In the genomic region with DNA sequence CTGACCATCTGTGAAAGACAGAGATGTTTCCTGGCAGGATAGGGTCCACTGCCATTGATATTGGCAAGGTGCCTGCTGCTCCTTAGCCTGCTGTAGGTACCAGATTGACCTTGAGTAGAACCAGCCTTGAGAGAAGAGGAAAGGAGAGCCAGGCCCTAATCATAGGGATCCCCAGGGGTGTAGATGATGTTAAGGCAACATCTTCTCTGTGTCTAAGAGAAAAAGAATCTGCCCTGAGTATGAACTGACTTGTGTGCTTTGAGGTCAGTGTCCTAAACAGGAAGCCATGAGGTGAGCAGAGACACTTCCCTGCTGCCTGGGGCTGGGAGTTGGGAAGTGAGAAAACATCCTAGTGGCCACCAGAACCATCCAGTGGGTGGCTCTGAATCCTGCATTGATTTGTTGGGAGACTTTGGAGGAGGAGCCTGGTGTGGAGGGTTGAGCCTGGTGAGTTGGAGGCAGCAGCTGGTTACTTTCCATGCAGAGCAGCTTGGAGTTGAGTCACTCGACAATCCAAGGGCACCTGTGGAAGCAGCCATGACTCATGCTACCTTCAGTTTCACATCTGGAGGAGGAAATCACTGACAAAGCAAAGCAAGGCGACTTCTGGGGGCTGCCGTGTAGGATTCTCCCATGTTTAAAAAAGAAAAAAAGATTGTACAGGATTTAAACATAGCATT, we compare ENCODE assay signal across 9 cellular contexts. TPM values are rescaled to one million over a fixed set of nuclear protein-coding genes. Genes with fewer than 3 reads are reported as not detected.
DNase-seq lines count a peak whose midpoint lies in the region; ATAC-seq, FAIRE-seq and TF ChIP-seq lines count a peak whose summit lies in the region.
"Had no signal": no experiment of that assay in that cellular context is flagged by ENCODE, and none has a peak within 500 bp of the region (broad histone marks: within the 10 kb centered on the region; RNA-seq: fewer than 3 reads in every experiment).

No MANE protein-coding gene starts in this region.

- no peaks in the 10 kb centered on the region for H3K27me3 ChIP-seq in adrenal gland

- TF ChIP-seq POLR2A in adrenal gland (IDR thresholded peaks at IDR 0.05) (peak in 1 of 2 donors; percentile 39), GM12892 (IDR thresholded peaks at IDR 0.05; ENCODE audit: low read depth, low read length) (no peak)

- intact Hi-C loops in adrenal gland (cut with DNase I) = no loop called here

- TF ChIP-seq CTCF in adrenal gland (IDR thresholded peaks at IDR 0.05) = peak in 5 of 6 experiments; percentile 16 to 42 (median 36)

- no peak for ATAC-seq in GM21390 (IDR thresholded peaks at IDR 0.05; ENCODE audit: unreplicated experiment)

- peak; percentile 94 for DNase-seq in DMS53 treated with DMSO at 0.1 percent for 48 hours (lab: John Stamatoyannopoulos, UW; ENCODE audit: unreplicated experiment)
- DNase-seq in NCI-H524 treated with DMSO at 0.1 percent for 48 hours (lab: John Stamatoyannopoulos, UW) = peak; percentile 39
- DNase-seq in adrenal gland = peak; percentile 83 to 95 (median 95)
- DNase-seq in iPS-NIHi7 (ENCODE audit: extremely low spot score) = peak; percentile 87
- peak; percentile 10 to 57 for DNase-seq in stimulated activated CD4-positive, alpha-beta T cell treated with anti-CD3 and anti-CD28 coated beads, Interleukin-4, amount 100 ng/mL, for 4 hours
- DNase-seq in GM12892 (ENCODE audit: insufficient read length) = no peak
- no peak for DNase-seq in NCI-H1417 (lab: John Stamatoyannopoulos, UW)

- FAIRE-seq in GM12892 (lab: Jason Lieb, UNC) = no peak

- no peaks in the 10 kb centered on the region for H3K36me3 ChIP-seq in adrenal gland (replicated peaks in 1 of 2)

- H3K4me3 ChIP-seq in adrenal gland = no peak overlapping the region

- peak overlapping the region in 3 of 5 donors; percentile 53 to 83 (median 78) for H3K27ac ChIP-seq in adrenal gland
- H3K27ac ChIP-seq: HL-60 had no signal

- peaks cover 6 to 10% of the 10 kb centered on the region in 2 donors for H3K4me1 ChIP-seq in adrenal gland (replicated peaks in 1 of 2)

- WGBS in adrenal gland, 4 donors = 20 to 29% (median 27%) methylated on average over 3 of the region's 3 CpGs

- no peaks in the 10 kb centered on the region for H3K9me3 ChIP-seq in adrenal gland (replicated peaks in 1 of 3)

RNA-seq across cellular contexts. Expression of a gene that starts 47.8 kb away (rescaled TPM):
- 10 to 100 TPM in 7 of 8 donors, 1 to 10 TPM in 1; 9.8 to 56.0 (median 19.6) TPM for total RNA-seq in adrenal gland
- polyA plus RNA-seq in adrenal gland = 10 to 100 TPM; 12.6 to 17.9 (median 16.8) TPM
- polyA plus RNA-seq in GM12892 (2012; ENCODE audit: missing spikeins) = 0.42 TPM

Comparison
In these comparisons a context has a peak if more than half of its experiments do, and no peak if none do; other contexts are left out.
1. DNase-seq: peak in DMS53 treated with DMSO at 0.1 percent for 48 hours (single experiment), NCI-H524 treated with DMSO at 0.1 percent for 48 hours (single experiment), adrenal gland (7 of 7), iPS-NIHi7 (single experiment) and stimulated activated CD4-positive, alpha-beta T cell treated with anti-CD3 and anti-CD28 coated beads, Interleukin-4, amount 100 ng/mL, for 4 hours (2 of 2); none in GM12892 (single experiment) and NCI-H1417 (0 of 3).